11 cellular contexts compared by ENCODE assay signal in the genomic region with DNA sequence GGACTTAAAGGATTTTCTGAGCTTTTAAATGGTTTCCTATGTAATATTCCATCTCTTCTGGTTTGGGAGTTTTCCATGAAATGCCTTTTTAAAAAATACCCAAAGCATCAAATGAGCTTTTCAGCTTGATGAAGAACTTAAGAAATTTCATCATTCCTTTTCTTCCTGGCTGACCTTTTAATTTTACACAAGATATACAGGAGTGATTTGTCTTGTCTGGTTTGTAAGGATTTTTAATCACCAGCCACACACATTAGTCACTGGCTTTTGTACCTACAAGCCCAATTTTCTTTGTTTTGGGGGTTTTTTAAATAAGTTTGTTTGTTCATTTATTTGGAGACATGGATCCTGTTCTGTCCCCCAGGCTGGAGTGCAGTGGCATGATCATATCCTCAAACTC.
DNase-seq lines count a peak whose midpoint lies in the region; ATAC-seq, FAIRE-seq and TF ChIP-seq lines count a peak whose summit lies in the region.
"Had no signal": no experiment of that assay in that cellular context is flagged by ENCODE, and none has a peak within 500 bp of the region (broad histone marks: within the 10 kb centered on the region; RNA-seq: fewer than 3 reads in every experiment).

No MANE protein-coding gene starts in this region.

- no peak overlapping the region for H2AFZ ChIP-seq in mammary epithelial cell (ENCODE audit: low read depth, low read length)

- in situ Hi-C loops in mammary epithelial cell (cut with MboI; ENCODE audit: low sequenced_read_pairs in 2 of 2), result no loop called here

- H3K27me3 ChIP-seq in mammary epithelial cell (ENCODE audit: insufficient read depth, low read length), result no peaks in the 10 kb centered on the region
- no peaks in the 10 kb centered on the region for H3K27me3 ChIP-seq in muscle layer of duodenum (ENCODE audit: low read depth, low read length)

- TF ChIP-seq CTCF in AG10803 (conservative IDR thresholded peaks at IDR 0.05; ENCODE audit: low read length) (no peak), mammary epithelial cell (conservative IDR thresholded peaks at IDR 0.05 in 1 of 2, IDR thresholded peaks at IDR 0.05 in 1 of 2; ENCODE audit: extremely low read depth in 1 of 2, insufficient read depth in 1 of 2, low read depth in 1 of 2, low read length in 2 of 2) (no peak)

- H3K4me3 ChIP-seq in AG10803 (ENCODE audit: low read length), result no peak overlapping the region
- no peak overlapping the region for H3K4me3 ChIP-seq in mammary epithelial cell (replicated peaks in 1 of 3; ENCODE audit: insufficient read depth in 1 of 3, low read depth in 2 of 3, low read length in 3 of 3)
- no peak overlapping the region for H3K4me3 ChIP-seq in muscle layer of duodenum (ENCODE audit: low read depth in 1 of 2, low read length in 2 of 2)
- H3K4me3 ChIP-seq: psoas muscle had no signal

- no peak for FAIRE-seq in GM12892 (lab: Jason Lieb, UNC)

- H4K20me1 ChIP-seq in mammary epithelial cell (ENCODE audit: insufficient read depth, low read length), result no peaks in the 10 kb centered on the region

- DNase-seq in AG10803 (ENCODE audit: low read depth) (peak; percentile 99), HT-29 (ENCODE audit: low spot score) (peak; percentile 1), mammary epithelial cell (peak; percentile 79), caudate nucleus (lab: John Stamatoyannopoulos, UW) (no peak), NCI-H446 (lab: John Stamatoyannopoulos, UW) (no peak), GM12892 (ENCODE audit: insufficient read length) (no peak)
- DNase-seq: amniotic stem cell, NCI-H1694, psoas muscle had no signal

- H3K4me1 ChIP-seq in mammary epithelial cell (ENCODE audit: insufficient read depth, low read length) (peaks cover 55% of the 10 kb centered on the region), muscle layer of duodenum (ENCODE audit: control insufficient read depth in 1 of 2, insufficient read depth in 2 of 2, low read length in 2 of 2) (peaks cover 5 to 23% of the 10 kb centered on the region in 2 donors)

- BruUV-seq in mammary epithelial cell (replicated peaks; lab: Mats Ljungman, UMichigan), result no TSS peak

- H3K36me3 ChIP-seq in mammary epithelial cell (ENCODE audit: insufficient read depth, low read length), result no peaks in the 10 kb centered on the region
- H3K36me3 ChIP-seq in muscle layer of duodenum (ENCODE audit: control insufficient read depth in 1 of 2, insufficient read depth in 2 of 2, low read length in 2 of 2), result no peaks in the 10 kb centered on the region

- dilution Hi-C loops in mammary epithelial cell (cut with HindIII; ENCODE audit: low sequenced_read_pairs), result no loop called here

- H3K79me2 ChIP-seq in mammary epithelial cell (ENCODE audit: insufficient read depth, low read length), result no peaks in the 10 kb centered on the region

- H3K9ac ChIP-seq in mammary epithelial cell (ENCODE audit: insufficient read depth, low read length), result peak overlapping the region; percentile 53

- no peak for TF ChIP-seq POLR2A in GM12892 (IDR thresholded peaks at IDR 0.05; ENCODE audit: low read depth, low read length)

- ATAC-seq in HG03354 (IDR thresholded peaks at IDR 0.05; ENCODE audit: poor library complexity, severe bottlenecking, unreplicated experiment), result no peak
- ATAC-seq: psoas muscle had no signal

- H3K4me2 ChIP-seq in mammary epithelial cell (ENCODE audit: insufficient read depth, low read depth, low read length), result peak overlapping the region; percentile 59

- H3K27ac ChIP-seq in mammary epithelial cell (ENCODE audit: insufficient read depth, low read depth, low read length) (peak overlapping the region; percentile 70), muscle layer of duodenum (ENCODE audit: low read length) (peak overlapping the region; percentile 30), caudate nucleus (ENCODE audit: low read depth, low read length) (no peak overlapping the region)
- H3K27ac ChIP-seq: psoas muscle had no signal

- H3K9me3 ChIP-seq in mammary epithelial cell (replicated peaks; ENCODE audit: insufficient read depth, low read length) (no peaks in the 10 kb centered on the region), muscle layer of duodenum (ENCODE audit: control insufficient read depth in 1 of 2, low read length in 2 of 2) (no peaks in the 10 kb centered on the region)
- H3K9me3 ChIP-seq: psoas muscle had no signal

- intact Hi-C loops in mammary epithelial cell (cut with micrococcal nuclease), result loop anchor here (5.0 kb wide), 2 partner anchors 35 to 185 kb away; a partner anchor contains a TSS

- CTCF ChIA-PET in mammary epithelial cell (lab: Charles Lee; ENCODE audit: low non-redundant PET), result no interaction called here

Comparison
In these comparisons a context has a peak if more than half of its experiments do, and no peak if none do; other contexts are left out.
1. DNase-seq: peak in AG10803 (single experiment), HT-29 (single experiment) and mammary epithelial cell (single experiment); none in caudate nucleus (0 of 61), NCI-H446 (0 of 2) and GM12892 (single experiment).